Comparison of ENCODE assay signal across 18 cellular contexts in genomic region chr2:216752855-216753505, GRCh38. TPM values are rescaled to one million over a fixed set of nuclear protein-coding genes. Genes with fewer than 3 reads are reported as not detected.
"Had no signal": no experiment of that assay in that cellular context is flagged by ENCODE, and none has a peak within 500 bp of the region (broad histone marks: within the 10 kb centered on the region; RNA-seq: fewer than 3 reads in every experiment).

No MANE protein-coding gene starts in this region.

- H3K4me1 ChIP-seq: ascending aorta, right lobe of liver had no signal

- DNase-seq: activated CD4-positive, CD25-positive, alpha-beta regulatory T cell treated with anti-CD3 and anti-CD28 coated beads, Interleukin-2, amount 50 U/mL, for 72 hours; activated naive CD4-positive, alpha-beta T cell treated with anti-CD3 and anti-CD28 coated beads for 36 hours; activated naive CD8-positive, alpha-beta T cell treated with anti-CD3 and anti-CD28 coated beads, Interleukin-2, amount 50 U/mL, for 24 hours; activated T-cell treated with anti-CD3 and anti-CD28 coated beads for 4 hours; esophagus squamous epithelium; gastrocnemius medialis; kidney; mesendoderm; right lobe of liver; spleen; stimulated activated naive CD8-positive, alpha-beta T cell treated with anti-CD3 and anti-CD28 coated beads, Interleukin-15, amount 100 ng/mL, for 72 hours; upper lobe of right lung had no signal

- H3K4me1 Mint-ChIP-seq: activated naive CD8-positive, alpha-beta T cell treated with anti-CD3 and anti-CD28 coated beads, Interleukin-2, amount 50 U/mL, for 24 hours; stimulated activated naive CD8-positive, alpha-beta T cell treated with anti-CD3 and anti-CD28 coated beads, Interleukin-15, amount 100 ng/mL, for 72 hours had no signal

- H2AFZ ChIP-seq: hepatocyte had no signal

- H3K36me3 ChIP-seq: ascending aorta, cardiac muscle cell, esophagus squamous epithelium, gastrocnemius medialis, right lobe of liver, spleen, upper lobe of right lung had no signal

- H3K4me3 Mint-ChIP-seq: activated naive CD4-positive, alpha-beta T cell treated with anti-CD3 and anti-CD28 coated beads for 36 hours; activated naive CD8-positive, alpha-beta T cell treated with anti-CD3 and anti-CD28 coated beads, Interleukin-2, amount 50 U/mL, for 24 hours; natural killer cell treated with Interleukin-12 subunit alpha and Interleukin-12 subunit beta and Interleukin-15 and Interleukin-18, amount 100 ng/mL, for 72 hours; stimulated activated naive CD8-positive, alpha-beta T cell treated with anti-CD3 and anti-CD28 coated beads, Interleukin-15, amount 100 ng/mL, for 72 hours had no signal

- H3K27ac ChIP-seq: ascending aorta, cardiac muscle cell, esophagus squamous epithelium, gastrocnemius medialis, hepatocyte, right lobe of liver, spleen, upper lobe of right lung had no signal

- H3K9me3 ChIP-seq: esophagus squamous epithelium, gastrocnemius medialis, right lobe of liver, spleen, upper lobe of right lung had no signal

- H3K79me2 ChIP-seq: hepatocyte had no signal

- H3K9me3 Mint-ChIP-seq: activated naive CD4-positive, alpha-beta T cell treated with anti-CD3 and anti-CD28 coated beads for 36 hours; activated naive CD8-positive, alpha-beta T cell treated with anti-CD3 and anti-CD28 coated beads, Interleukin-2, amount 50 U/mL, for 24 hours; activated T-helper 2 cell treated with anti-CD3 and anti-CD28 coated beads, Interferon-gamma antibody, Interleukin-2, Interleukin-4, amounts not matched to agents 10 μg/mL and 5 μg/mL and 100 μg/mL, durations not matched to agents 14 hours and 24 hours and 36 hours; natural killer cell treated with Interleukin-12 subunit alpha and Interleukin-12 subunit beta and Interleukin-15 and Interleukin-18, amount 100 ng/mL, for 72 hours had no signal

- H3K27ac Mint-ChIP-seq: activated naive CD4-positive, alpha-beta T cell treated with anti-CD3 and anti-CD28 coated beads for 36 hours; activated naive CD8-positive, alpha-beta T cell treated with anti-CD3 and anti-CD28 coated beads, Interleukin-2, amount 50 U/mL, for 24 hours; activated T-helper 2 cell treated with anti-CD3 and anti-CD28 coated beads, Interferon-gamma antibody, Interleukin-2, Interleukin-4, amounts not matched to agents 10 μg/mL and 5 μg/mL and 100 μg/mL, durations not matched to agents 14 hours and 24 hours and 36 hours; natural killer cell treated with Interleukin-12 subunit alpha and Interleukin-12 subunit beta and Interleukin-15 and Interleukin-18, amount 100 ng/mL, for 72 hours; stimulated activated naive CD8-positive, alpha-beta T cell treated with anti-CD3 and anti-CD28 coated beads, Interleukin-15, amount 100 ng/mL, for 72 hours had no signal

- H3K4me2 ChIP-seq: hepatocyte had no signal

- H3K27me3 ChIP-seq: ascending aorta, cardiac muscle cell, esophagus squamous epithelium, gastrocnemius medialis, hepatocyte, right lobe of liver, spleen, upper lobe of right lung had no signal

- H3K4me3 ChIP-seq: ascending aorta, cardiac muscle cell, esophagus squamous epithelium, gastrocnemius medialis, hepatocyte, right lobe of liver, spleen, upper lobe of right lung had no signal

- ATAC-seq: activated naive CD8-positive, alpha-beta T cell treated with anti-CD3 and anti-CD28 coated beads, Interleukin-2, amount 50 U/mL, for 24 hours; gastrocnemius medialis; natural killer cell treated with Interleukin-12 subunit alpha and Interleukin-12 subunit beta and Interleukin-15 and Interleukin-18, amount 100 ng/mL, for 72 hours; stimulated activated naive CD8-positive, alpha-beta T cell treated with anti-CD3 and anti-CD28 coated beads, Interleukin-15, amount 100 ng/mL, for 72 hours; upper lobe of right lung had no signal

RNA-seq across cellular contexts. Expression of gene IGFBP5, which starts 57.6 kb away (rescaled TPM):
- total RNA-seq: activated naive CD4-positive, alpha-beta T cell treated with anti-CD3 and anti-CD28 coated beads for 36 hours; activated T-helper 2 cell treated with anti-CD3 and anti-CD28 coated beads, Interferon-gamma antibody, Interleukin-2, Interleukin-4, amounts not matched to agents 10 μg/mL and 5 μg/mL and 100 μg/mL, durations not matched to agents 14 hours and 24 hours and 36 hours; T-helper 1 cell treated with Interleukin-12 subunit alpha and Interleukin-12 subunit beta and Interleukin-4 antibody, amounts not matched to agents 30 ng/mL and 1 ng/mL, for 36 hours had no signal
